ENCODE assay signal across 10 cellular contexts in genomic region chr6:134170844-134171243, GRCh38.
A peak's percentile ranks its signal among the peaks of the same experiment; 100 is the strongest.
DNase-seq lines count a peak whose midpoint lies in the region; ATAC-seq and TF ChIP-seq lines count a peak whose summit lies in the region.
"Had no signal": no experiment of that assay in that cellular context is flagged by ENCODE, and none has a peak within 500 bp of the region (broad histone marks: within the 10 kb centered on the region; RNA-seq: fewer than 3 reads in every experiment).

No MANE protein-coding gene starts in this region.

- CTCF ChIA-PET in CD4-positive, alpha-beta T cell (lab: Charles Lee), result interaction anchor here (3.5 kb wide), 1 partner anchor 470 kb away, joined by 17 read pairs; no protein-coding TSS in a partner anchor
- CTCF ChIA-PET in SK-N-SH (lab: Yijun Ruan, JAX), result interaction anchor here (0.9 to 3.8 kb wide), 5 partner anchors 9 to 770 kb away, joined by 3 to 30 read pairs (median 5); no protein-coding TSS in a partner anchor

- H3K9me2 ChIP-seq in SK-N-SH, result no peaks in the 10 kb centered on the region

- no peak overlapping the region for H2BK120ac ChIP-seq in trophoblast cell (ENCODE audit: insufficient read depth, low read length, poor library complexity)

- H3K79me2 ChIP-seq in SK-N-SH (ENCODE audit: insufficient read depth), result peaks cover 42% of the 10 kb centered on the region
- H3K79me2 ChIP-seq in trophoblast cell (ENCODE audit: control insufficient read depth, insufficient read depth, low read length, poor library complexity), result peaks cover 5% of the 10 kb centered on the region

- no peak overlapping the region for H2BK12ac ChIP-seq in trophoblast cell (ENCODE audit: low read length)

- no peak overlapping the region for H3K14ac ChIP-seq in trophoblast cell (ENCODE audit: low read length)

- no peaks in the 10 kb centered on the region for H3K9me3 ChIP-seq in CD4-positive, alpha-beta T cell (ENCODE audit: control insufficient read depth, low read length)
- H3K9me3 ChIP-seq in SK-N-SH (no peaks in the 10 kb centered on the region), trophoblast cell (ENCODE audit: insufficient read depth, low read depth, low read length) (no peaks in the 10 kb centered on the region), aorta (ENCODE audit: control insufficient read depth, low read length) (no peaks in the 10 kb centered on the region)
- H3K9me3 ChIP-seq: testis had no signal

- no peak for TF ChIP-seq CTCF in CD4-positive, alpha-beta T cell (IDR thresholded peaks at IDR 0.05)
- peak; percentile 19 for TF ChIP-seq CTCF in SK-N-SH (IDR thresholded peaks at IDR 0.05)

- DNase-seq in CD4-positive, alpha-beta T cell, result no peak
- DNase-seq in SK-N-SH (no peak), fibroblast of gingiva (ENCODE audit: low read depth) (peak; percentile 38), trophoblast cell (peak; percentile 50 to 72), aorta (no peak), OCI-M2 (lab: John Stamatoyannopoulos, UW; ENCODE audit: unreplicated experiment) (no peak)
- DNase-seq in stimulated activated naive B cell treated with anti-CD40 and anti-IgM and Interleukin-4, amounts not matched to agents 10 μg/mL and 1 μg/mL and 100 μg/mL, for 72 hours, result no peak
- DNase-seq: GF-D8 had no signal

- peaks cover 10% of the 10 kb centered on the region for H3K79me1 ChIP-seq in trophoblast cell (ENCODE audit: low read length)

- no peak overlapping the region for H3K4ac ChIP-seq in trophoblast cell (ENCODE audit: low read depth, low read length)

- H4K91ac ChIP-seq in trophoblast cell (ENCODE audit: low read depth, low read length), result no peak overlapping the region

- no peak overlapping the region for H3K23ac ChIP-seq in trophoblast cell (ENCODE audit: low read length)

- H2AFZ ChIP-seq in SK-N-SH (ENCODE audit: low read depth) (no peak overlapping the region), trophoblast cell (ENCODE audit: insufficient read depth, low read length, poor library complexity) (no peak overlapping the region)

- H3K4me3 Mint-ChIP-seq in CD4-positive, alpha-beta T cell, result no peak overlapping the region
- no peak overlapping the region for H3K4me3 Mint-ChIP-seq in stimulated activated naive B cell treated with anti-CD40 and anti-IgM and Interleukin-4, amounts not matched to agents 10 μg/mL and 1 μg/mL and 100 μg/mL, for 72 hours

- peaks cover 41 to 59% of the 10 kb centered on the region in 2 experiments for H3K36me3 ChIP-seq in SK-N-SH (replicated peaks in 1 of 2; ENCODE audit: control insufficient read depth in 1 of 2, insufficient read depth in 2 of 2, low read length in 1 of 2)
- H3K36me3 ChIP-seq in trophoblast cell (ENCODE audit: control insufficient read depth in 1 of 2, insufficient read depth in 2 of 2, low read length in 2 of 2), result peaks cover 9 to 21% of the 10 kb centered on the region in 2 experiments
- peaks cover 6 to 11% of the 10 kb centered on the region in 2 donors for H3K36me3 ChIP-seq in aorta (ENCODE audit: control insufficient read depth in 1 of 2, insufficient read depth in 2 of 2, low read length in 1 of 2)

- ATAC-seq in CD4-positive, alpha-beta T cell (ENCODE audit: poor library complexity), result no peak
- no peak for ATAC-seq in aorta (ENCODE audit: low FRiP score)
- ATAC-seq in stimulated activated naive B cell treated with anti-CD40 and anti-IgM and Interleukin-4, amounts not matched to agents 10 μg/mL and 1 μg/mL and 100 μg/mL, for 72 hours (replicated peaks), result no peak
- ATAC-seq in HG03280 (IDR thresholded peaks at IDR 0.05; ENCODE audit: unreplicated experiment), result no peak

- peak overlapping the region; percentile 83; the same call in 1 of the 2 replicates for H3K9ac ChIP-seq in SK-N-SH
- H3K9ac ChIP-seq in trophoblast cell (ENCODE audit: low read length), result no peak overlapping the region

- H3K9me3 Mint-ChIP-seq in CD4-positive, alpha-beta T cell, result no peaks in the 10 kb centered on the region
- no peaks in the 10 kb centered on the region for H3K9me3 Mint-ChIP-seq in stimulated activated naive B cell treated with anti-CD40 and anti-IgM and Interleukin-4, amounts not matched to agents 10 μg/mL and 1 μg/mL and 100 μg/mL, for 72 hours

- H4K12ac ChIP-seq in trophoblast cell (ENCODE audit: low read depth, low read length), result no peak overlapping the region

- peak; percentile 23 to 52; a peak in 2 of 4 replicates for TF ChIP-seq EP300 in SK-N-SH (IDR thresholded peaks at IDR 0.05; ENCODE audit: borderline replicate concordance in 1 of 2, low read depth in 1 of 2, low read length in 1 of 2)

- TF ChIP-seq RAD21 in SK-N-SH (IDR thresholded peaks at IDR 0.05; ENCODE audit: low read length), result no peak

- no peak overlapping the region for H3K18ac ChIP-seq in trophoblast cell (ENCODE audit: low read length)

- no peak overlapping the region for H2AK5ac ChIP-seq in trophoblast cell (ENCODE audit: low read length)

- H3K4me2 ChIP-seq in SK-N-SH, result peak overlapping the region; percentile 95
- H3K4me2 ChIP-seq in trophoblast cell (ENCODE audit: low read length), result no peak overlapping the region

- no peaks in the 10 kb centered on the region for H3K27me3 ChIP-seq in CD4-positive, alpha-beta T cell (ENCODE audit: control insufficient read depth, insufficient read depth, low read length)
- H3K27me3 ChIP-seq in SK-N-SH (ENCODE audit: insufficient read depth) (no peaks in the 10 kb centered on the region), trophoblast cell (ENCODE audit: insufficient read depth, low read length) (no peaks in the 10 kb centered on the region), aorta (ENCODE audit: control insufficient read depth in 1 of 2, insufficient read depth in 2 of 2, low read length in 1 of 2) (no peaks in the 10 kb centered on the region)
- H3K27me3 ChIP-seq: testis had no signal

- peaks cover 73% of the 10 kb centered on the region for H3K36me3 Mint-ChIP-seq in CD4-positive, alpha-beta T cell (ENCODE audit: low read depth)
- H3K36me3 Mint-ChIP-seq in stimulated activated naive B cell treated with anti-CD40 and anti-IgM and Interleukin-4, amounts not matched to agents 10 μg/mL and 1 μg/mL and 100 μg/mL, for 72 hours, result peaks cover 19 to 29% of the 10 kb centered on the region in 2 donors

- H2BK5ac ChIP-seq in trophoblast cell (ENCODE audit: low read depth, low read length, poor library complexity), result no peak overlapping the region

- H3K27me3 Mint-ChIP-seq in CD4-positive, alpha-beta T cell, result no peaks in the 10 kb centered on the region
- no peaks in the 10 kb centered on the region for H3K27me3 Mint-ChIP-seq in stimulated activated naive B cell treated with anti-CD40 and anti-IgM and Interleukin-4, amounts not matched to agents 10 μg/mL and 1 μg/mL and 100 μg/mL, for 72 hours

- H3K4me1 ChIP-seq in SK-N-SH (ENCODE audit: control insufficient read depth in 1 of 2, insufficient read depth in 2 of 2, low read depth in 1 of 2, low read length in 1 of 2) (peaks cover 16 to 43% of the 10 kb centered on the region in 2 experiments), trophoblast cell (ENCODE audit: control insufficient read depth in 1 of 2, insufficient read depth in 2 of 2, low read length in 2 of 2) (no peaks in the 10 kb centered on the region), aorta (ENCODE audit: control insufficient read depth in 1 of 2, insufficient read depth in 2 of 2, low read length in 2 of 2) (no peaks in the 10 kb centered on the region)

- H4K20me1 ChIP-seq in SK-N-SH (ENCODE audit: insufficient read depth), result peaks cover 52% of the 10 kb centered on the region

- no peak overlapping the region for H4K8ac ChIP-seq in trophoblast cell (ENCODE audit: low read depth, low read length)

- 40% methylated on average over 9 of the region's 10 CpGs for WGBS in SK-N-SH (ENCODE audit: low lambda C conversion rate)
- no CpG with 5 or more reads among the region's 10 CpGs for WGBS in trophoblast cell (ENCODE audit: extremely low coverage, insufficient coverage, insufficient read length)
- WGBS in aorta, 2 donors, result 91% methylated on average over 10 of the region's 10 CpGs

- intact Hi-C loops in CD4-positive, alpha-beta T cell (cut with DNase I, micrococcal nuclease), result loop anchor here (5.0 to 10.0 kb wide), 6 partner anchors 219 to 1266 kb away; partner anchors contain the start of genes MYB (in 1 of the 2) and TBPL1 (in 1 of the 2)
- intact Hi-C loops in aorta (cut with DNase I), result loop anchor here in 1 of 2 donors (5.0 to 10.0 kb wide), 3 partner anchors 204 to 771 kb away; no protein-coding TSS in a partner anchor

- peak overlapping the region; percentile 45 for H3K27ac Mint-ChIP-seq in CD4-positive, alpha-beta T cell
- no peak overlapping the region for H3K27ac Mint-ChIP-seq in stimulated activated naive B cell treated with anti-CD40 and anti-IgM and Interleukin-4, amounts not matched to agents 10 μg/mL and 1 μg/mL and 100 μg/mL, for 72 hours

- peak overlapping the region; percentile 76 to 78; a peak in 3 of 4 replicates for H3K4me3 ChIP-seq in SK-N-SH (ENCODE audit: low read depth in 2 of 2, low read length in 1 of 2)
- H3K4me3 ChIP-seq in trophoblast cell (ENCODE audit: low read depth, low read length), result no peak overlapping the region
- H3K4me3 ChIP-seq in aorta (ENCODE audit: low read length in 2 of 2), result no peak overlapping the region
- H3K4me3 ChIP-seq: testis had no signal

- peaks cover 62% of the 10 kb centered on the region for H3K4me1 Mint-ChIP-seq in CD4-positive, alpha-beta T cell (ENCODE audit: low read depth)
- H3K4me1 Mint-ChIP-seq in stimulated activated naive B cell treated with anti-CD40 and anti-IgM and Interleukin-4, amounts not matched to agents 10 μg/mL and 1 μg/mL and 100 μg/mL, for 72 hours, result peaks cover 16 to 23% of the 10 kb centered on the region in 2 donors

- peaks cover 65% of the 10 kb centered on the region for H3F3A ChIP-seq in SK-N-SH (replicated peaks; ENCODE audit: insufficient read depth)

- H3K27ac ChIP-seq in CD4-positive, alpha-beta T cell (ENCODE audit: low read depth, low read length), result no peak overlapping the region
- H3K27ac ChIP-seq in SK-N-SH (ENCODE audit: low read depth in 2 of 2, low read length in 1 of 2) (peak overlapping the region in 1 of 2 experiments; percentile 94; a peak in 1 of 4 replicates), trophoblast cell (ENCODE audit: low read depth, low read length) (no peak overlapping the region), aorta (ENCODE audit: low read depth in 1 of 2, low read length in 2 of 2) (no peak overlapping the region)
- H3K27ac ChIP-seq: testis had no signal

- POLR2A ChIA-PET in CD4-positive, alpha-beta T cell (lab: Charles Lee), result interaction anchor here (0.6 to 1.9 kb wide), 2 partner anchors 139 to 470 kb away, joined by 3 to 6 read pairs; no protein-coding TSS in a partner anchor
- POLR2A ChIA-PET in SK-N-SH (lab: Yijun Ruan, JAX), result no interaction called here

TF ChIP-seq in SK-N-SH, 30 proteins besides CTCF, POLR2A, EP300 and RAD21 (continues in another document):
- peak; percentile 65 for TF ChIP-seq PBX3 (IDR thresholded peaks at IDR 0.05)
- peak; percentile 43 for TF ChIP-seq TCF12 (IDR thresholded peaks at IDR 0.05)

Comparison
In these comparisons a context has a peak if more than half of its experiments do, and no peak if none do; other contexts are left out.
1. DNase-seq: peak in fibroblast of gingiva (single experiment) and trophoblast cell (2 of 2); none in CD4-positive, alpha-beta T cell (0 of 10), SK-N-SH (single experiment), aorta (0 of 2), OCI-M2 (single experiment) and stimulated activated naive B cell treated with anti-CD40 and anti-IgM and Interleukin-4, amounts not matched to agents 10 μg/mL and 1 μg/mL and 100 μg/mL, for 72 hours (single experiment).
2. H3K4me3 ChIP-seq: peak in SK-N-SH (2 of 2); none in trophoblast cell (single experiment) and aorta (0 of 2).